ENCODE assay signal across 19 cellular contexts in genomic region chr13:98879127-98879520, GRCh38.
DNase-seq lines count a peak whose midpoint lies in the region; ATAC-seq and TF ChIP-seq lines count a peak whose summit lies in the region.
"Had no signal": no experiment of that assay in that cellular context is flagged by ENCODE, and none has a peak within 500 bp of the region (broad histone marks: within the 10 kb centered on the region; RNA-seq: fewer than 3 reads in every experiment).

No MANE protein-coding gene starts in this region.

- peaks cover 20% of the 10 kb centered on the region for H3K4me1 Mint-ChIP-seq in activated naive CD4-positive, alpha-beta T cell treated with anti-CD3 and anti-CD28 coated beads, Interleukin-2, amount 10 ng/mL, durations not matched to agents 7 days and 5 days
- peaks cover 15% of the 10 kb centered on the region for H3K4me1 Mint-ChIP-seq in activated naive CD4-positive, alpha-beta T cell treated with anti-CD3 and anti-CD28 coated beads for 36 hours (ENCODE audit: low read depth)
- H3K4me1 Mint-ChIP-seq in brain, result peaks cover 13% of the 10 kb centered on the region

- H3K4me1 ChIP-seq in muscle layer of colon (ENCODE audit: insufficient read depth, low read length), result peaks cover 14% of the 10 kb centered on the region
- H3K4me1 ChIP-seq in thymus (ENCODE audit: control insufficient read depth, insufficient read depth, low read length), result peaks cover 21% of the 10 kb centered on the region
- H3K4me1 ChIP-seq: lower lobe of right lung had no signal

- peak overlapping the region; percentile 2 for H3K27ac Mint-ChIP-seq in activated naive CD4-positive, alpha-beta T cell treated with anti-CD3 and anti-CD28 coated beads, Interleukin-2, amount 10 ng/mL, durations not matched to agents 7 days and 5 days
- no peak overlapping the region for H3K27ac Mint-ChIP-seq in activated naive CD4-positive, alpha-beta T cell treated with anti-CD3 and anti-CD28 coated beads for 36 hours
- H3K27ac Mint-ChIP-seq in brain, result peak overlapping the region in 4 of 5 experiments; percentile 68 to 95 (median 92)
- H3K27ac Mint-ChIP-seq: activated CD8-positive, alpha-beta memory T cell treated with anti-CD3 and anti-CD28 coated beads, Interleukin-2, amount 10 ng/mL, durations not matched to agents 7 days and 5 days had no signal

- intact Hi-C loops in activated naive CD4-positive, alpha-beta T cell treated with anti-CD3 and anti-CD28 coated beads for 36 hours (cut with micrococcal nuclease), result loop anchor here (5.0 kb wide), 1 partner anchor 388 kb away; no protein-coding TSS in a partner anchor

- no peak for TF ChIP-seq CTCF in brain (conservative IDR thresholded peaks at IDR 0.05)

- H3K36me3 ChIP-seq in muscle layer of colon (ENCODE audit: insufficient read depth, low read length) (peaks cover 69% of the 10 kb centered on the region), thymus (ENCODE audit: control insufficient read depth, insufficient read depth) (peaks cover 28% of the 10 kb centered on the region)
- H3K36me3 ChIP-seq: ovary had no signal

- H3K27me3 Mint-ChIP-seq in activated naive CD4-positive, alpha-beta T cell treated with anti-CD3 and anti-CD28 coated beads, Interleukin-2, amount 10 ng/mL, durations not matched to agents 7 days and 5 days, result no peaks in the 10 kb centered on the region
- no peaks in the 10 kb centered on the region for H3K27me3 Mint-ChIP-seq in activated naive CD4-positive, alpha-beta T cell treated with anti-CD3 and anti-CD28 coated beads for 36 hours (ENCODE audit: low read depth)
- H3K27me3 Mint-ChIP-seq in brain, result peaks cover 3% of the 10 kb centered on the region
- H3K27me3 Mint-ChIP-seq: activated CD8-positive, alpha-beta memory T cell treated with anti-CD3 and anti-CD28 coated beads, Interleukin-2, amount 10 ng/mL, durations not matched to agents 7 days and 5 days had no signal

- H3K9me3 ChIP-seq in muscle layer of colon (ENCODE audit: low read length) (no peaks in the 10 kb centered on the region), thymus (ENCODE audit: control insufficient read depth) (no peaks in the 10 kb centered on the region)
- H3K9me3 ChIP-seq: lower lobe of right lung, ovary had no signal

- no peak overlapping the region for H3K9ac ChIP-seq in muscle layer of colon (ENCODE audit: low read length)

- H3K4me3 ChIP-seq in muscle layer of colon (ENCODE audit: low read depth in 1 of 2, low read length in 2 of 2), result no peak overlapping the region
- H3K4me3 ChIP-seq in thymus (ENCODE audit: low read length), result no peak overlapping the region
- H3K4me3 ChIP-seq: cardiac muscle cell, lower lobe of right lung, ovary had no signal

- 89% methylated on average over 4 of the region's 4 CpGs for WGBS in thymus

- DNase-seq in activated naive CD4-positive, alpha-beta T cell treated with anti-CD3 and anti-CD28 coated beads, Interleukin-2, amount 10 ng/mL, durations not matched to agents 7 days and 5 days, result no peak
- DNase-seq in activated naive CD4-positive, alpha-beta T cell treated with anti-CD3 and anti-CD28 coated beads for 36 hours, result no peak
- no peak for DNase-seq in activated T-cell treated with anti-CD3 and anti-CD28 coated beads, Interleukin-2, amount 50 U/mL, for 1 hour
- no peak for DNase-seq in islet precursor cell
- DNase-seq: ACHN; activated CD4-positive, alpha-beta T cell treated with anti-CD3 and anti-CD28 coated beads for 1 hour; activated CD8-positive, alpha-beta memory T cell treated with anti-CD3 and anti-CD28 coated beads, Interleukin-2, amount 10 ng/mL, durations not matched to agents 7 days and 5 days; DMS53; lower lobe of right lung; NCI-H187; NCI-H345; ovary; RPMI8226; stimulated activated CD4-positive, alpha-beta T cell treated with anti-CD3 and anti-CD28 coated beads, Interleukin-1b, Interleukin-23, amount 100 ng/mL, for 48 hours had no signal

- peaks cover 83% of the 10 kb centered on the region for H3K36me3 Mint-ChIP-seq in activated naive CD4-positive, alpha-beta T cell treated with anti-CD3 and anti-CD28 coated beads, Interleukin-2, amount 10 ng/mL, durations not matched to agents 7 days and 5 days
- H3K36me3 Mint-ChIP-seq in activated naive CD4-positive, alpha-beta T cell treated with anti-CD3 and anti-CD28 coated beads for 36 hours (ENCODE audit: low read depth), result peaks cover 43% of the 10 kb centered on the region
- peaks cover 77% of the 10 kb centered on the region for H3K36me3 Mint-ChIP-seq in brain

- peak overlapping the region; percentile 39 for H3K27ac ChIP-seq in muscle layer of colon (ENCODE audit: low read depth, low read length)
- H3K27ac ChIP-seq in thymus (ENCODE audit: low read depth), result peak overlapping the region; percentile 1
- H3K27ac ChIP-seq: cardiac muscle cell, lower lobe of right lung, ovary had no signal

- peaks cover 6% of the 10 kb centered on the region for H3K9me3 Mint-ChIP-seq in activated naive CD4-positive, alpha-beta T cell treated with anti-CD3 and anti-CD28 coated beads, Interleukin-2, amount 10 ng/mL, durations not matched to agents 7 days and 5 days
- H3K9me3 Mint-ChIP-seq in activated naive CD4-positive, alpha-beta T cell treated with anti-CD3 and anti-CD28 coated beads for 36 hours, result no peaks in the 10 kb centered on the region
- peaks cover 0 to 7% (median 2%) of the 10 kb centered on the region in 5 experiments for H3K9me3 Mint-ChIP-seq in brain

- H3K27me3 ChIP-seq in muscle layer of colon (ENCODE audit: control insufficient read depth in 1 of 2, insufficient read depth in 2 of 2, low read length in 2 of 2) (no peaks in the 10 kb centered on the region), thymus (ENCODE audit: control insufficient read depth, insufficient read depth) (no peaks in the 10 kb centered on the region)
- H3K27me3 ChIP-seq: cardiac muscle cell, ovary had no signal

- ATAC-seq in GM21576 (IDR thresholded peaks at IDR 0.05; ENCODE audit: unreplicated experiment), result no peak
- ATAC-seq: activated CD8-positive, alpha-beta memory T cell treated with anti-CD3 and anti-CD28 coated beads, Interleukin-2, amount 10 ng/mL, durations not matched to agents 7 days and 5 days; lower lobe of right lung had no signal

- H3K4me3 Mint-ChIP-seq in activated naive CD4-positive, alpha-beta T cell treated with anti-CD3 and anti-CD28 coated beads, Interleukin-2, amount 10 ng/mL, durations not matched to agents 7 days and 5 days, result no peak overlapping the region
- no peak overlapping the region for H3K4me3 Mint-ChIP-seq in activated naive CD4-positive, alpha-beta T cell treated with anti-CD3 and anti-CD28 coated beads for 36 hours
- H3K4me3 Mint-ChIP-seq in brain, result peak overlapping the region in 2 of 5 experiments; percentile 4 to 18
- H3K4me3 Mint-ChIP-seq: activated CD8-positive, alpha-beta memory T cell treated with anti-CD3 and anti-CD28 coated beads, Interleukin-2, amount 10 ng/mL, durations not matched to agents 7 days and 5 days had no signal

- CTCF ChIA-PET in activated naive CD4-positive, alpha-beta T cell treated with anti-CD3 and anti-CD28 coated beads, Interleukin-2, amount 10 ng/mL, durations not matched to agents 7 days and 5 days (lab: Charles Lee), result interaction anchor here (1.1 to 1.3 kb wide), 2 partner anchors 10 to 39 kb away, joined by 3 to 6 read pairs; no protein-coding TSS in a partner anchor
- CTCF ChIA-PET in activated naive CD4-positive, alpha-beta T cell treated with anti-CD3 and anti-CD28 coated beads for 36 hours (lab: Charles Lee), result no interaction called here
